Comparison of ENCODE assay signal across 8 cellular contexts in genomic region chr3:107985496-107985895, GRCh38.
DNase-seq lines count a peak whose midpoint lies in the region; ATAC-seq, FAIRE-seq and TF ChIP-seq lines count a peak whose summit lies in the region.

No MANE protein-coding gene starts in this region.

- H3K9me3 ChIP-seq in CD4-positive, CD25-positive, alpha-beta regulatory T cell (ENCODE audit: control insufficient read depth in 2 of 2, low read length in 2 of 2), result no peaks in the 10 kb centered on the region

- no peaks in the 10 kb centered on the region for H3K27me3 Mint-ChIP-seq in CD4-positive, CD25-positive, alpha-beta regulatory T cell
- H3K27me3 Mint-ChIP-seq in activated naive CD4-positive, alpha-beta T cell treated with anti-CD3 and anti-CD28 coated beads for 36 hours (ENCODE audit: low read depth), result no peaks in the 10 kb centered on the region
- H3K27me3 Mint-ChIP-seq in chondrocyte (ENCODE audit: low read depth), result no peaks in the 10 kb centered on the region

- peak overlapping the region; percentile 20 for H3K27ac ChIP-seq in CD4-positive, CD25-positive, alpha-beta regulatory T cell (ENCODE audit: insufficient read depth, low read length, poor library complexity, severe bottlenecking)

- peak overlapping the region; percentile 1 to 66 (median 26) for H3K4me3 Mint-ChIP-seq in CD4-positive, CD25-positive, alpha-beta regulatory T cell
- no peak overlapping the region for H3K4me3 Mint-ChIP-seq in activated naive CD4-positive, alpha-beta T cell treated with anti-CD3 and anti-CD28 coated beads for 36 hours
- no peak overlapping the region for H3K4me3 Mint-ChIP-seq in chondrocyte (ENCODE audit: unreplicated experiment)

- peak overlapping the region; percentile 17 to 83 (median 75) for H3K27ac Mint-ChIP-seq in CD4-positive, CD25-positive, alpha-beta regulatory T cell
- no peak overlapping the region for H3K27ac Mint-ChIP-seq in activated naive CD4-positive, alpha-beta T cell treated with anti-CD3 and anti-CD28 coated beads for 36 hours
- no peak overlapping the region for H3K27ac Mint-ChIP-seq in chondrocyte (ENCODE audit: unreplicated experiment)

- no peak for FAIRE-seq in D721Med (lab: Jason Lieb, UNC)

- intact Hi-C loops in activated naive CD4-positive, alpha-beta T cell treated with anti-CD3 and anti-CD28 coated beads for 36 hours (cut with micrococcal nuclease), result no loop called here

- peak; percentile 60 to 68 for ATAC-seq in CD4-positive, CD25-positive, alpha-beta regulatory T cell (ENCODE audit: low read depth in 2 of 2)
- ATAC-seq in GM19452 (IDR thresholded peaks at IDR 0.05; ENCODE audit: unreplicated experiment) (peak; percentile 99), HG03432 (IDR thresholded peaks at IDR 0.05; ENCODE audit: unreplicated experiment) (peak; percentile 99)

- CTCF ChIA-PET in activated naive CD4-positive, alpha-beta T cell treated with anti-CD3 and anti-CD28 coated beads for 36 hours (lab: Charles Lee), result interaction anchor here (1.0 kb wide), 1 partner anchor 58 kb away, joined by 3 read pairs; no protein-coding TSS in a partner anchor

- H3K9me3 Mint-ChIP-seq in CD4-positive, CD25-positive, alpha-beta regulatory T cell, result peaks cover 0 to 3% (median 0%) of the 10 kb centered on the region in 7 donors
- no peaks in the 10 kb centered on the region for H3K9me3 Mint-ChIP-seq in activated naive CD4-positive, alpha-beta T cell treated with anti-CD3 and anti-CD28 coated beads for 36 hours
- H3K9me3 Mint-ChIP-seq in chondrocyte (ENCODE audit: low read depth), result no peaks in the 10 kb centered on the region

- peaks cover 30% of the 10 kb centered on the region for H3K4me1 ChIP-seq in CD4-positive, CD25-positive, alpha-beta regulatory T cell (ENCODE audit: control insufficient read depth, insufficient read depth, low read length, poor library complexity, severe bottlenecking)

- no peaks in the 10 kb centered on the region for H3K36me3 ChIP-seq in CD4-positive, CD25-positive, alpha-beta regulatory T cell (ENCODE audit: control insufficient read depth, insufficient read depth, low read length)

- H3K36me3 Mint-ChIP-seq in CD4-positive, CD25-positive, alpha-beta regulatory T cell, result no peaks in the 10 kb centered on the region
- H3K36me3 Mint-ChIP-seq in activated naive CD4-positive, alpha-beta T cell treated with anti-CD3 and anti-CD28 coated beads for 36 hours (ENCODE audit: low read depth), result no peaks in the 10 kb centered on the region
- H3K36me3 Mint-ChIP-seq in chondrocyte (ENCODE audit: low read depth), result no peaks in the 10 kb centered on the region

- H3K27me3 ChIP-seq in CD4-positive, CD25-positive, alpha-beta regulatory T cell (ENCODE audit: control insufficient read depth, insufficient read depth, low read length), result no peaks in the 10 kb centered on the region

- TF ChIP-seq CTCF in D721Med (IDR thresholded peaks at IDR 0.05; ENCODE audit: insufficient read depth, missing control alignments) (no peak), chondrocyte (IDR thresholded peaks at IDR 0.05) (no peak)

- H3K4me1 Mint-ChIP-seq in CD4-positive, CD25-positive, alpha-beta regulatory T cell, result peaks cover 19 to 45% (median 38%) of the 10 kb centered on the region in 4 donors
- peaks cover 22% of the 10 kb centered on the region for H3K4me1 Mint-ChIP-seq in activated naive CD4-positive, alpha-beta T cell treated with anti-CD3 and anti-CD28 coated beads for 36 hours (ENCODE audit: low read depth)
- H3K4me1 Mint-ChIP-seq in chondrocyte (ENCODE audit: low read depth), result peaks cover 43% of the 10 kb centered on the region

- DNase-seq in CD4-positive, CD25-positive, alpha-beta regulatory T cell, result peak in 2 of 3 donors; percentile 16 to 89
- DNase-seq in activated naive CD4-positive, alpha-beta T cell treated with anti-CD3 and anti-CD28 coated beads for 36 hours, result peak; percentile 46
- no peak for DNase-seq in D721Med (ENCODE audit: insufficient read length, low spot score)
- no peak for DNase-seq in NCI-H82 (lab: John Stamatoyannopoulos, UW)
- DNase-seq in chondrocyte (ENCODE audit: low spot score), result no peak
- no peak for DNase-seq in SHP77 treated with DMSO at 0.1 percent for 48 hours (lab: John Stamatoyannopoulos, UW)

- H3K4me3 ChIP-seq in CD4-positive, CD25-positive, alpha-beta regulatory T cell (ENCODE audit: low read depth, low read length), result peak overlapping the region; percentile 71

Comparison
In these comparisons a context has a peak if more than half of its experiments do, and no peak if none do; other contexts are left out.
1. DNase-seq: peak in CD4-positive, CD25-positive, alpha-beta regulatory T cell (2 of 3) and activated naive CD4-positive, alpha-beta T cell treated with anti-CD3 and anti-CD28 coated beads for 36 hours (single experiment); none in D721Med (single experiment), NCI-H82 (single experiment), chondrocyte (single experiment) and SHP77 treated with DMSO at 0.1 percent for 48 hours (single experiment).
2. H3K27ac Mint-ChIP-seq: peak in CD4-positive, CD25-positive, alpha-beta regulatory T cell (3 of 3); none in activated naive CD4-positive, alpha-beta T cell treated with anti-CD3 and anti-CD28 coated beads for 36 hours (single experiment) and chondrocyte (single experiment).
3. H3K4me3 Mint-ChIP-seq: peak in CD4-positive, CD25-positive, alpha-beta regulatory T cell (4 of 4); none in activated naive CD4-positive, alpha-beta T cell treated with anti-CD3 and anti-CD28 coated beads for 36 hours (single experiment) and chondrocyte (single experiment).
4. Peak in every context shown above with its lines, with median percentiles within 50 percentile points of each other: ATAC-seq.